10 cellular contexts compared by ENCODE assay signal in the genomic region with DNA sequence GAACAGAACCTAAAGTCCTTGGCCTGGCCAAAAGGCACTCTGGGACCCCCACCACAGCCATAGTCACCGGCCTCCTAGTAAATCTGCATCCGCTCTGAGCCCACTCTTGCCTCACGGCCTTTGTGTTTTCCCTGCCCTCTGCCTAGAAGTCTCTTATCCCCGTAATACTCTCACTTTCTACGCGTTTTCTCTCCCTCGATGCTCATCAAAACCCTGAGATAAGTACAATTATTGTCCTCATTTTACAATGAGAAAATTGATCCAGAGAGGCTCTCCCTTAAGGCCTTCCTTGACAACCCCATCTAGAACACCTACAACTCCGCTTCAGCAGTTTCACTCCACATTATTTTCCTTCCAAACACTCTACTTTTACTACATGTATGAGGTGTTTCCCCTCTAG. TPM values are rescaled to one million over a fixed set of nuclear protein-coding genes. Genes with fewer than 3 reads are reported as not detected.
A peak's percentile ranks its signal among the peaks of the same experiment; 100 is the strongest.
DNase-seq lines count a peak whose midpoint lies in the region; ATAC-seq and TF ChIP-seq lines count a peak whose summit lies in the region.
"Had no signal": no experiment of that assay in that cellular context is flagged by ENCODE, and none has a peak within 500 bp of the region (broad histone marks: within the 10 kb centered on the region; RNA-seq: fewer than 3 reads in every experiment).

No MANE protein-coding gene starts in this region.

- TF ChIP-seq CTCF in left ventricle myocardium inferior (IDR thresholded peaks at IDR 0.05; ENCODE audit: borderline replicate concordance) (no peak), type B pancreatic cell (conservative IDR thresholded peaks at IDR 0.05) (no peak), vagina (IDR thresholded peaks at IDR 0.05) (no peak)

- no peaks in the 10 kb centered on the region for H3K27me3 Mint-ChIP-seq in activated CD8-positive, alpha-beta T cell treated with anti-CD3 and anti-CD28 coated beads, Interleukin-2, amount 10 ng/mL, durations not matched to agents 7 days and 5 days (ENCODE audit: low read depth)
- H3K27me3 Mint-ChIP-seq in type B pancreatic cell, result no peaks in the 10 kb centered on the region

- no peak for TF ChIP-seq POLR2A in vagina (IDR thresholded peaks at IDR 0.05)

- no peaks in the 10 kb centered on the region for H3K9me3 Mint-ChIP-seq in activated CD8-positive, alpha-beta T cell treated with anti-CD3 and anti-CD28 coated beads, Interleukin-2, amount 10 ng/mL, durations not matched to agents 7 days and 5 days (ENCODE audit: insufficient read depth)
- H3K9me3 Mint-ChIP-seq in type B pancreatic cell, result no peaks in the 10 kb centered on the region

- H3K4me3 ChIP-seq in left ventricle myocardium inferior (no peak overlapping the region), mesodermal cell (ENCODE audit: extremely low read depth, insufficient read depth, low read length, poor library complexity, severe bottlenecking) (no peak overlapping the region), vagina (no peak overlapping the region)
- H3K4me3 ChIP-seq: lung had no signal

- CTCF ChIA-PET in activated CD8-positive, alpha-beta T cell treated with anti-CD3 and anti-CD28 coated beads, Interleukin-2, amount 10 ng/mL, durations not matched to agents 7 days and 5 days (lab: Charles Lee), result no interaction called here

- H3K4me1 ChIP-seq in left ventricle myocardium inferior, result peaks cover 31% of the 10 kb centered on the region
- H3K4me1 ChIP-seq in mesodermal cell (ENCODE audit: control insufficient read depth, insufficient read depth, low read length, poor library complexity, severe bottlenecking), result peaks cover 24% of the 10 kb centered on the region
- H3K4me1 ChIP-seq in vagina, result peaks cover 18% of the 10 kb centered on the region

- H3K4me1 Mint-ChIP-seq in activated CD8-positive, alpha-beta T cell treated with anti-CD3 and anti-CD28 coated beads, Interleukin-2, amount 10 ng/mL, durations not matched to agents 7 days and 5 days (ENCODE audit: low read depth), result peaks cover 40% of the 10 kb centered on the region
- peaks cover 20% of the 10 kb centered on the region for H3K4me1 Mint-ChIP-seq in type B pancreatic cell (ENCODE audit: unreplicated experiment)

- ATAC-seq in left ventricle myocardium superior (no peak), GM18909 (IDR thresholded peaks at IDR 0.05; ENCODE audit: poor library complexity, unreplicated experiment) (no peak)
- ATAC-seq in activated CD8-positive, alpha-beta T cell treated with anti-CD3 and anti-CD28 coated beads, Interleukin-2, amount 10 ng/mL, durations not matched to agents 7 days and 5 days, result no peak

- H3K36me3 ChIP-seq in left ventricle myocardium inferior, result peaks cover 45% of the 10 kb centered on the region
- H3K36me3 ChIP-seq in mesodermal cell (ENCODE audit: control insufficient read depth, insufficient read depth, low read length), result peaks cover 43% of the 10 kb centered on the region
- peaks cover 0 to 35% of the 10 kb centered on the region in 2 donors for H3K36me3 ChIP-seq in vagina

- H3K36me3 Mint-ChIP-seq in activated CD8-positive, alpha-beta T cell treated with anti-CD3 and anti-CD28 coated beads, Interleukin-2, amount 10 ng/mL, durations not matched to agents 7 days and 5 days (ENCODE audit: low read depth), result peaks cover 54% of the 10 kb centered on the region
- peaks cover 15% of the 10 kb centered on the region for H3K36me3 Mint-ChIP-seq in type B pancreatic cell

- DNase-seq in left ventricle myocardium inferior (no peak), left ventricle myocardium superior (no peak), type B pancreatic cell (ENCODE audit: extremely low spot score, unreplicated experiment) (no peak), vagina (ENCODE audit: extremely low spot score in 2 of 2) (no peak)
- no peak for DNase-seq in activated CD8-positive, alpha-beta T cell treated with anti-CD3 and anti-CD28 coated beads, Interleukin-2, amount 10 ng/mL, durations not matched to agents 7 days and 5 days
- DNase-seq in stimulated activated CD4-positive, alpha-beta T cell treated with anti-CD3 and anti-CD28 coated beads, Interleukin-2, amount 100 ng/mL, for 48 hours, result no peak
- DNase-seq: activated CD8-positive, alpha-beta memory T cell treated with anti-CD3 and anti-CD28 coated beads, Interleukin-2, amount 50 U/mL, for 48 hours had no signal

- peak overlapping the region; percentile 88 for H3K4me3 Mint-ChIP-seq in activated CD8-positive, alpha-beta T cell treated with anti-CD3 and anti-CD28 coated beads, Interleukin-2, amount 10 ng/mL, durations not matched to agents 7 days and 5 days
- H3K4me3 Mint-ChIP-seq in type B pancreatic cell, result peak overlapping the region; percentile 95

- WGBS in mesodermal cell (ENCODE audit: insufficient coverage in 2 of 2), 2 experiments, result 76 to 83% methylated on average over 6 to 7 of the region's 8 CpGs

- peak overlapping the region; percentile 90 for H3K27ac ChIP-seq in left ventricle myocardium inferior (replicated peaks)
- peak overlapping the region; percentile 31 for H3K27ac ChIP-seq in mesodermal cell (ENCODE audit: low read depth, low read length, severe bottlenecking)
- no peak overlapping the region for H3K27ac ChIP-seq in vagina

- intact Hi-C loops in left ventricle myocardium inferior (cut with micrococcal nuclease), result no loop called here
- intact Hi-C loops in left ventricle myocardium superior (cut with micrococcal nuclease), result loop anchor here (10.0 kb wide), 1 partner anchor 92 kb away; no protein-coding TSS in a partner anchor
- intact Hi-C loops in vagina (cut with DNase I), result no loop called here

- POLR2A ChIA-PET in activated CD8-positive, alpha-beta T cell treated with anti-CD3 and anti-CD28 coated beads, Interleukin-2, amount 10 ng/mL, durations not matched to agents 7 days and 5 days (lab: Charles Lee), result interaction anchor here (0.6 to 1.0 kb wide), 2 partner anchors 30 to 43 kb away, joined by 3 to 4 read pairs; no protein-coding TSS in a partner anchor

- H3K27me3 ChIP-seq in left ventricle myocardium inferior (ENCODE audit: low read depth) (no peaks in the 10 kb centered on the region), vagina (no peaks in the 10 kb centered on the region)

- H3K27ac Mint-ChIP-seq in activated CD8-positive, alpha-beta T cell treated with anti-CD3 and anti-CD28 coated beads, Interleukin-2, amount 10 ng/mL, durations not matched to agents 7 days and 5 days, result peak overlapping the region; percentile 97
- H3K27ac Mint-ChIP-seq in type B pancreatic cell, result peak overlapping the region; percentile 91

- H3K9me3 ChIP-seq in left ventricle myocardium inferior (replicated peaks) (no peaks in the 10 kb centered on the region), mesodermal cell (ENCODE audit: control insufficient read depth, low read length) (no peaks in the 10 kb centered on the region), vagina (no peaks in the 10 kb centered on the region)

RNA-seq across cellular contexts. Expression of gene SFXN4, which starts 1.5 kb away (rescaled TPM):
- 52.7 TPM for total RNA-seq in left ventricle myocardium inferior
- total RNA-seq in left ventricle myocardium superior, result 43.0 TPM
- total RNA-seq in activated CD8-positive, alpha-beta T cell treated with anti-CD3 and anti-CD28 coated beads, Interleukin-2, amount 10 ng/mL, durations not matched to agents 7 days and 5 days, result 10 to 100 TPM; 35.0 to 36.7 TPM
- polyA plus RNA-seq in mesodermal cell (2013, experiment 1 of 2), result 9.5 TPM
- 7.7 TPM for polyA plus RNA-seq in mesodermal cell (2013, experiment 2 of 2)
- 26.8 and 40.8 TPM in 2 replicates for total RNA-seq in type B pancreatic cell (ENCODE audit: low replicate concordance)
- total RNA-seq in vagina, result 12.3 TPM

RNA-seq across cellular contexts. Expression of gene PRDX3, which starts 11.6 kb away (rescaled TPM):
- 301 TPM for total RNA-seq in left ventricle myocardium inferior
- total RNA-seq in left ventricle myocardium superior, result 288 TPM
- total RNA-seq in activated CD8-positive, alpha-beta T cell treated with anti-CD3 and anti-CD28 coated beads, Interleukin-2, amount 10 ng/mL, durations not matched to agents 7 days and 5 days, result 100 to 1,000 TPM; 135 to 136 TPM
- polyA plus RNA-seq in mesodermal cell (2013, experiment 1 of 2), result 239 TPM
- 238 TPM for polyA plus RNA-seq in mesodermal cell (2013, experiment 2 of 2)
- total RNA-seq in type B pancreatic cell (ENCODE audit: low replicate concordance), result 95.0 and 126 TPM in 2 replicates
- total RNA-seq in vagina, result 83.2 TPM

RNA-seq across cellular contexts. Expression of gene GRK5, which starts 40.3 kb away (rescaled TPM):
- total RNA-seq in left ventricle myocardium inferior, result 52.8 TPM
- 43.4 TPM for total RNA-seq in left ventricle myocardium superior
- total RNA-seq in activated CD8-positive, alpha-beta T cell treated with anti-CD3 and anti-CD28 coated beads, Interleukin-2, amount 10 ng/mL, durations not matched to agents 7 days and 5 days, result 10 to 100 TPM; 16.9 to 17.6 TPM
- 23.7 TPM for polyA plus RNA-seq in mesodermal cell (2013, experiment 1 of 2)
- polyA plus RNA-seq in mesodermal cell (2013, experiment 2 of 2), result 20.1 TPM
- total RNA-seq in type B pancreatic cell (ENCODE audit: low replicate concordance), result 10.8 and 24.8 TPM in 2 replicates
- 16.5 TPM for total RNA-seq in vagina
